25 cellular contexts compared by ENCODE assay signal in genomic region chr10:12583891-12584595, GRCh38.
"Had no signal": no experiment of that assay in that cellular context is flagged by ENCODE, and none has a peak within 500 bp of the region (broad histone marks: within the 10 kb centered on the region; RNA-seq: fewer than 3 reads in every experiment).

No MANE protein-coding gene starts in this region.

- H3K36me3 ChIP-seq: gastroesophageal sphincter, heart left ventricle, left lung, neutrophil, sigmoid colon, stomach, thyroid gland had no signal

- H3K4me3 Mint-ChIP-seq: endodermal cell; natural killer cell treated with Interleukin-12 subunit alpha and Interleukin-12 subunit beta and Interleukin-15 and Interleukin-18, amount 100 ng/mL, for 72 hours; neural crest cell; type B pancreatic cell had no signal

- H3K4me1 Mint-ChIP-seq: neural crest cell had no signal

- H3K9me3 Mint-ChIP-seq: natural killer cell treated with Interleukin-12 subunit alpha and Interleukin-12 subunit beta and Interleukin-15 and Interleukin-18, amount 100 ng/mL, for 72 hours had no signal

- FAIRE-seq: colon had no signal

- ATAC-seq: esophagus mucosa; foreskin keratinocyte; gastroesophageal sphincter; heart left ventricle; left cardiac atrium; left lung; natural killer cell treated with Interleukin-12 subunit alpha and Interleukin-12 subunit beta and Interleukin-15 and Interleukin-18, amount 100 ng/mL, for 72 hours had no signal

- H3K27ac Mint-ChIP-seq: endodermal cell; natural killer cell treated with Interleukin-12 subunit alpha and Interleukin-12 subunit beta and Interleukin-15 and Interleukin-18, amount 100 ng/mL, for 72 hours; progenitor cell of endocrine pancreas; type B pancreatic cell had no signal

- H3K27ac ChIP-seq: epithelial cell of prostate, foreskin keratinocyte, heart left ventricle, hepatocyte, left lung, neutrophil, parathyroid adenoma, sigmoid colon, stomach, thyroid gland had no signal

- DNase-seq: central memory CD4-positive, alpha-beta T cell; effector CD8-positive, alpha-beta T cell; endodermal cell; foreskin keratinocyte; heart left ventricle; left cardiac atrium; left lung; mesendoderm; stimulated activated CD4-positive, alpha-beta T cell treated with anti-CD3 and anti-CD28 coated beads, Interleukin-2, amount 100 ng/mL, for 24 hours; stimulated activated CD4-positive, alpha-beta T cell treated with anti-CD3 and anti-CD28 coated beads, Interleukin-4, amount 100 ng/mL, for 4 hours; stimulated activated naive CD4-positive, alpha-beta T cell; stomach; thyroid gland had no signal

- H3K9me3 ChIP-seq: gastroesophageal sphincter, left lung, neutrophil, sigmoid colon, stomach, thyroid gland had no signal

- H3K27me3 ChIP-seq: gastroesophageal sphincter, heart left ventricle, hepatocyte, sigmoid colon, stomach, thyroid gland had no signal

- H3K4me3 ChIP-seq: gastroesophageal sphincter, heart left ventricle, hepatocyte, left lung, sigmoid colon, stomach, thyroid gland had no signal

- H3K27me3 Mint-ChIP-seq: natural killer cell treated with Interleukin-12 subunit alpha and Interleukin-12 subunit beta and Interleukin-15 and Interleukin-18, amount 100 ng/mL, for 72 hours; type B pancreatic cell had no signal

- H3K4me1 ChIP-seq: left lung, parathyroid adenoma had no signal
